ENCODE assay signal across 1 cellular context in the genomic region with DNA sequence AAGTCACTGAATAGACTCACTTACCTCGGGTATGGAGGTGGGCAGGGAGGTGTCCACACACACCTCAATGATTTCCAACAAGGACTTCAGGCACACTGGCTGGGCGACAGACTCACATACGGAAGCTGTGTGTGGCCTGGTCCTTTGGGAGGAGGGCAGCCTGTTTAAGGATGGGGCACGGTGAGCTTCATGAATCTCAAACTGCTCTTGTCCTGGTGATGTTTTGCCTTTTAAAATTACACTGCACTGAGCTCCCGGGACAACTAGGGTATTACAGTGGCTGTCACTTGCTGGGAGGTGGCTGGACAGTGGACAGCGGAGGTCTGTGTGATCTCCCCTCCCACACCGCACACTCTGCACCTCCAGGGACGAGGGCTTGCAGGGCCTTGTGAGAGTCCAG.
TF ChIP-seq lines count a peak whose summit lies in the region.

No MANE protein-coding gene starts in this region.

TF ChIP-seq in HCT116, 20 proteins besides CTCF, POLR2A, EP300 and RAD21 (continued from another document):
- TF ChIP-seq, protein P1, sequence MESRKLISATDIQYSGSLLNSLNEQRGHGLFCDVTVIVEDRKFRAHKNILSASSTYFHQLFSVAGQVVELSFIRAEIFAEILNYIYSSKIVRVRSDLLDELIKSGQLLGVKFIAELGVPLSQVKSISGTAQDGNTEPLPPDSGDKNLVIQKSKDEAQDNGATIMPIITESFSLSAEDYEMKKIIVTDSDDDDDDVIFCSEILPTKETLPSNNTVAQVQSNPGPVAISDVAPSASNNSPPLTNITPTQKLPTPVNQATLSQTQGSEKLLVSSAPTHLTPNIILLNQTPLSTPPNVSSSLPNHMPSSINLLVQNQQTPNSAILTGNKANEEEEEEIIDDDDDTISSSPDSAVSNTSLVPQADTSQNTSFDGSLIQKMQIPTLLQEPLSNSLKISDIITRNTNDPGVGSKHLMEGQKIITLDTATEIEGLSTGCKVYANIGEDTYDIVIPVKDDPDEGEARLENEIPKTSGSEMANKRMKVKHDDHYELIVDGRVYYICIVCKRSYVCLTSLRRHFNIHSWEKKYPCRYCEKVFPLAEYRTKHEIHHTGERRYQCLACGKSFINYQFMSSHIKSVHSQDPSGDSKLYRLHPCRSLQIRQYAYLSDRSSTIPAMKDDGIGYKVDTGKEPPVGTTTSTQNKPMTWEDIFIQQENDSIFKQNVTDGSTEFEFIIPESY (IDR thresholded peaks at IDR 0.05; ENCODE audit: extremely low read depth, insufficient replicate concordance, low read length) = no peak
- TF ChIP-seq EZH2phosphoT487 (IDR thresholded peaks at IDR 0.05; ENCODE audit: borderline replicate concordance) = no peak
- TF ChIP-seq YY1 (IDR thresholded peaks at IDR 0.05; ENCODE audit: extremely low read depth, insufficient replicate concordance, low read depth, low read length) = no peak
- no peak for TF ChIP-seq SP1 (IDR thresholded peaks at IDR 0.05; ENCODE audit: low read depth)
- TF ChIP-seq POLR2AphosphoS5 (IDR thresholded peaks at IDR 0.05; ENCODE audit: low read depth, low read length) = no peak
- TF ChIP-seq SRF (IDR thresholded peaks at IDR 0.05; ENCODE audit: low read depth) = no peak
